Comparison of ENCODE assay signal across 9 cellular contexts in the genomic region with DNA sequence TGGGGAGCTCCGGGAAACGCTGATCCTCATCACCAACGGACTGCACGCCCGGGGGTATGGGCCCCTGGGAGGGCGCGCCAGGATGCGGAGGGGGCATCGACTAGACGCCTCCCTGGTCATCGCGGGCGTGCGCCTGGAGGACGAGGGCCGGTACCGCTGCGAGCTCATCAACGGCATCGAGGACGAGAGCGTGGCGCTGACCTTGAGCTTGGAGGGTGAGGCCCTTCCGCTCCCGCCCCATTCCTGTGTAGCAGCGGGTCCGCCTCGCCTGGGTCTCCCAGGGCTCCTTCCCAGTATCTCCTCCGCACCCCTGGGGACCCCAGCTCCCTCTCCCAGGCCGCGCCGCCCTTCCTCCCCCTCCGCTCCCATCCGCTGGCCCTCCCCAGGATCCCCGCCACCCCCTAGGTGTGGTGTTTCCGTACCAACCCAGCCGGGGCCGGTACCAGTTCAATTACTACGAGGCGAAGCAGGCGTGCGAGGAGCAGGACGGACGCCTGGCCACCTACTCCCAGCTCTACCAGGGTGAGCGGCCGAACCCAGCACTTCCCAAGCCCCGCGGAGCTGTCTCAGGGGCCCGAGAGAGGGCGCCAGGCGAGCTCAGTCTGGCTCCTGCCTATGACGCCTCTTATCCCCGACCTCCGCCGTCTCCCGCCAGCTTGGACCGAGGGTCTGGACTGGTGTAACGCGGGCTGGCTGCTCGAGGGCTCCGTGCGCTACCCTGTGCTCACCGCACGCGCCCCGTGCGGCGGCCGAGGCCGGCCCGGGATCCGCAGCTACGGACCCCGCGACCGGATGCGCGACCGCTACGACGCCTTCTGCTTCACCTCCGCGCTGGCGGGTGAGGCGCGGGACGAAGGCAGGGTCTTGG. TPM values are rescaled to one million over a fixed set of nuclear protein-coding genes. Genes with fewer than 3 reads are reported as not detected.
DNase-seq lines count a peak whose midpoint lies in the region; ATAC-seq and TF ChIP-seq lines count a peak whose summit lies in the region.
"Had no signal": no experiment of that assay in that cellular context is flagged by ENCODE, and none has a peak within 500 bp of the region (broad histone marks: within the 10 kb centered on the region; RNA-seq: fewer than 3 reads in every experiment).

No MANE protein-coding gene starts in this region.

- intact Hi-C loops in heart left ventricle (cut with DNase I): loop anchor here in 3 of 10 donors (2.0 to 10.0 kb wide), 3 partner anchors 33 to 101 kb away; partner anchors contain the start of genes ISG20L2 (in 1 of the 3) and METTL25B (in 1 of the 3)

- DNase-seq in SKM-1 treated with dmso at 0.1 percent for 144 hours (lab: John Stamatoyannopoulos, UW; ENCODE audit: unreplicated experiment): peak; percentile 34
- no peak for DNase-seq in SKM-1 (lab: John Stamatoyannopoulos, UW; ENCODE audit: unreplicated experiment)
- DNase-seq in NCI-H69 (lab: John Stamatoyannopoulos, UW): peak; percentile 75
- DNase-seq in activated naive CD4-positive, alpha-beta T cell treated with anti-CD3 and anti-CD28 coated beads, Interleukin-2, amount 10 ng/mL, durations not matched to agents 7 days and 5 days: peak; percentile 48
- peak; percentile 49 to 77 (median 70) for DNase-seq in heart left ventricle
- peak; percentile 54 for DNase-seq in progenitor cell of endocrine pancreas (ENCODE audit: low spot score, unreplicated experiment)

- no peaks in the 10 kb centered on the region for H3K9me3 Mint-ChIP-seq in activated naive CD4-positive, alpha-beta T cell treated with anti-CD3 and anti-CD28 coated beads, Interleukin-2, amount 10 ng/mL, durations not matched to agents 7 days and 5 days
- no peaks in the 10 kb centered on the region for H3K9me3 Mint-ChIP-seq in progenitor cell of endocrine pancreas (ENCODE audit: low read depth)

- peak overlapping the region; percentile 26 to 59 (median 50) for H3K4me3 ChIP-seq in heart left ventricle

- CTCF ChIA-PET in activated naive CD4-positive, alpha-beta T cell treated with anti-CD3 and anti-CD28 coated beads, Interleukin-2, amount 10 ng/mL, durations not matched to agents 7 days and 5 days (lab: Charles Lee): interaction anchor here (0.8 to 11.6 kb wide), 31 partner anchors 9 to 239 kb away, joined by 3 to 264 read pairs (median 4); partner anchors contain the start of genes BCAN, CRABP2 and NES

- 1 to 2% (median 1%) methylated on average over 58 to 87 of the region's 87 CpGs for WGBS in heart left ventricle, 4 donors

- peak in 9 of 12 donors; percentile 3 to 53 (median 35) for TF ChIP-seq CTCF in heart left ventricle (IDR thresholded peaks at IDR 0.05)
- TF ChIP-seq CTCF in progenitor cell of endocrine pancreas (IDR thresholded peaks at IDR 0.05; ENCODE audit: unreplicated experiment): peak; percentile 48

- peaks cover 5 to 36% (median 23%) of the 10 kb centered on the region in 12 donors for H3K4me1 ChIP-seq in heart left ventricle

- no peaks in the 10 kb centered on the region for H3K36me3 Mint-ChIP-seq in activated naive CD4-positive, alpha-beta T cell treated with anti-CD3 and anti-CD28 coated beads, Interleukin-2, amount 10 ng/mL, durations not matched to agents 7 days and 5 days
- H3K36me3 Mint-ChIP-seq in progenitor cell of endocrine pancreas (ENCODE audit: insufficient read depth): no peaks in the 10 kb centered on the region

- peaks cover 12% of the 10 kb centered on the region for H3K4me1 Mint-ChIP-seq in activated naive CD4-positive, alpha-beta T cell treated with anti-CD3 and anti-CD28 coated beads, Interleukin-2, amount 10 ng/mL, durations not matched to agents 7 days and 5 days
- H3K4me1 Mint-ChIP-seq in progenitor cell of endocrine pancreas (ENCODE audit: low read depth): peaks cover 3% of the 10 kb centered on the region

- peak overlapping the region in 11 of 12 donors; percentile 2 to 81 (median 59) for H3K27ac ChIP-seq in heart left ventricle
- H3K27ac ChIP-seq: epithelial cell of prostate had no signal

- no peaks in the 10 kb centered on the region for H3K9me3 ChIP-seq in heart left ventricle

- H3K27me3 Mint-ChIP-seq in activated naive CD4-positive, alpha-beta T cell treated with anti-CD3 and anti-CD28 coated beads, Interleukin-2, amount 10 ng/mL, durations not matched to agents 7 days and 5 days: peaks cover 83% of the 10 kb centered on the region
- H3K27me3 Mint-ChIP-seq in progenitor cell of endocrine pancreas: peaks cover 75% of the 10 kb centered on the region

- H3K27me3 ChIP-seq in heart left ventricle: peaks cover 3 to 54% (median 49%) of the 10 kb centered on the region in 9 donors

- no peak for TF ChIP-seq POLR2A in heart left ventricle (IDR thresholded peaks at IDR 0.05)

- H3K27ac Mint-ChIP-seq in activated naive CD4-positive, alpha-beta T cell treated with anti-CD3 and anti-CD28 coated beads, Interleukin-2, amount 10 ng/mL, durations not matched to agents 7 days and 5 days: no peak overlapping the region
- H3K27ac Mint-ChIP-seq in progenitor cell of endocrine pancreas: no peak overlapping the region

- ATAC-seq in heart left ventricle (peak; percentile 20 to 82 (median 78)), HG02610 (IDR thresholded peaks at IDR 0.05; ENCODE audit: unreplicated experiment) (no peak), HG02870 (IDR thresholded peaks at IDR 0.05; ENCODE audit: unreplicated experiment) (no peak)

- H3K36me3 ChIP-seq in heart left ventricle: no peaks in the 10 kb centered on the region

- H3K4me3 Mint-ChIP-seq in activated naive CD4-positive, alpha-beta T cell treated with anti-CD3 and anti-CD28 coated beads, Interleukin-2, amount 10 ng/mL, durations not matched to agents 7 days and 5 days: peak overlapping the region; percentile 15
- H3K4me3 Mint-ChIP-seq in progenitor cell of endocrine pancreas (ENCODE audit: low read depth): peak overlapping the region; percentile 35

RNA-seq across cellular contexts. Expression of gene HAPLN2, which starts 5.0 kb away (rescaled TPM):
- 1 to 10 TPM in 4 of 9 donors, under 1 TPM in 5; 0.52 to 2.4 (median 0.95) TPM for total RNA-seq in heart left ventricle
- polyA plus RNA-seq in heart left ventricle: 1 to 10 TPM; 1.2 to 3.0 TPM
- total RNA-seq in progenitor cell of endocrine pancreas: 0.38 and 0.93 TPM in 2 replicates

RNA-seq across cellular contexts. Expression of gene BCAN, which starts 17.7 kb away (rescaled TPM):
- total RNA-seq in heart left ventricle (under 1 TPM in 4 of 9 donors, not detected in 5; 0.09 to 0.27 (median 0.15) TPM), progenitor cell of endocrine pancreas (not detected in 2 replicates)
- polyA plus RNA-seq in heart left ventricle: under 1 TPM; 0.10 to 0.15 TPM

RNA-seq across cellular contexts. Expression of gene GPATCH4, which starts 22.9 kb away (rescaled TPM):
- total RNA-seq in heart left ventricle (10 to 100 TPM in 8 of 9 donors, 1 to 10 TPM in 1; 8.8 to 30.1 (median 12.6) TPM), progenitor cell of endocrine pancreas (26.2 and 27.0 TPM in 2 replicates)
- 10 to 100 TPM; 21.6 to 67.5 TPM for polyA plus RNA-seq in heart left ventricle

RNA-seq across cellular contexts. Expression of gene NAXE, which starts 32.6 kb away (rescaled TPM):
- total RNA-seq in heart left ventricle (100 to 1,000 TPM in 5 of 9 donors, 10 to 100 TPM in 4; 87.4 to 141 (median 111) TPM), progenitor cell of endocrine pancreas (108 and 115 TPM in 2 replicates)
- polyA plus RNA-seq in heart left ventricle: 100 to 1,000 TPM in 1 of 2 donors, 10 to 100 TPM in 1; 75.8 to 101 TPM

RNA-seq across cellular contexts. Expression of gene TTC24, which starts 44.7 kb away (rescaled TPM):
- under 1 TPM in 1 of 9 donors, not detected in 8; 0.19 TPM for total RNA-seq in heart left ventricle
- polyA plus RNA-seq in heart left ventricle: not detected
- not detected in 2 replicates for total RNA-seq in progenitor cell of endocrine pancreas

Comparison
In these comparisons a context has a peak if more than half of its experiments do, and no peak if none do; other contexts are left out.
1. ATAC-seq: peak in heart left ventricle (4 of 4); none in HG02610 (single experiment) and HG02870 (single experiment).